In the genomic region with DNA sequence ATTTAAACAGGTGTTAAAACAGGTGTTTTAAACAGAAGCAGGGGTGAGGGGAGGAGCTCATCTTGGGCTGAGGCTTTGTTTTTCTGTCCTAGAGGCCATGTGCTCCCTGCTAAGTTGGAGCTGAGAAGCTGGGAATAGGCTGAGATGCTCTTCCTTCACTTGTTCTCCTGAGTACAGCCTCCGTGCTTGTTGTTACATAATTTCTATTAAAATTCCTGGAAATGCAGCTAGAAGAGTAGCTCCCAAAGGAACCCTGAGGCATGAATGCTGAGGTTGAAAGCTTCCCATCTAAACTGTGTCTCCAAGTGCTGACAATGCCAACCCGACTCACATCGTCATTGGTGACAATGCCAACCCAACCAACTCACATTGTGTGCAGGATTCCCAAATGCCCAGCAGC, we compare ENCODE assay signal across 30 cellular contexts.
"Had no signal": no experiment of that assay in that cellular context is flagged by ENCODE, and none has a peak within 500 bp of the region (broad histone marks: within the 10 kb centered on the region; RNA-seq: fewer than 3 reads in every experiment).

No MANE protein-coding gene starts in this region.

- H3K4me1 Mint-ChIP-seq: mesothelial cell of epicardium, nephron had no signal

- H3K36me3 Mint-ChIP-seq: mesothelial cell of epicardium; naive thymus-derived CD4-positive, alpha-beta T cell; neural progenitor cell; stimulated activated effector memory CD8-positive, alpha-beta T cell treated with anti-CD3 and anti-CD28 coated beads, Interleukin-12 subunit alpha, Interleukin-12 subunit beta, amount 100 ng/mL, for 72 hours; type B pancreatic cell had no signal

- H3K27ac ChIP-seq: colonic mucosa, epithelial cell of prostate, gastrocnemius medialis, heart left ventricle, hepatocyte, left lung, neural progenitor cell, parathyroid adenoma, right atrium auricular region, sigmoid colon, stomach, testis, tibial artery had no signal

- H3K27ac Mint-ChIP-seq: dendritic cell treated with granulocyte-macrophage colony-stimulating factor and Interleukin-4, amounts not matched to agents 40 ng/mL and 50 ng/mL, for 4 days; endodermal cell; mesothelial cell of epicardium; nephron; neural progenitor cell; progenitor cell of endocrine pancreas; stimulated activated effector memory CD8-positive, alpha-beta T cell treated with anti-CD3 and anti-CD28 coated beads, Interleukin-12 subunit alpha, Interleukin-12 subunit beta, amount 100 ng/mL, for 72 hours; type B pancreatic cell had no signal

- H3K9me3 Mint-ChIP-seq: dendritic cell treated with granulocyte-macrophage colony-stimulating factor and Interleukin-4, amounts not matched to agents 40 ng/mL and 50 ng/mL, for 4 days; nephron; stimulated activated effector memory CD8-positive, alpha-beta T cell treated with anti-CD3 and anti-CD28 coated beads, Interleukin-12 subunit alpha, Interleukin-12 subunit beta, amount 100 ng/mL, for 72 hours; type B pancreatic cell had no signal

- DNase-seq: colonic mucosa; effector CD8-positive, alpha-beta T cell; endodermal cell; foreskin fibroblast; gastrocnemius medialis; heart left ventricle; left cardiac atrium; left lung; mesenchymal stem cell; mucosa of descending colon; naive thymus-derived CD4-positive, alpha-beta T cell; sigmoid colon; stimulated activated CD4-positive, alpha-beta T cell treated with anti-CD3 and anti-CD28 coated beads, Interleukin-2, amount 100 ng/mL, for 24 hours; stimulated activated CD4-positive, alpha-beta T cell treated with anti-CD3 and anti-CD28 coated beads, Interleukin-4, amount 100 ng/mL, for 24 hours; stimulated activated naive CD4-positive, alpha-beta T cell treated with Interleukin-2 at 50 U/mL for 16 hours; stomach; testis; tibial artery had no signal

- ATAC-seq: esophagus mucosa; gastrocnemius medialis; heart left ventricle; left cardiac atrium; left lung; mucosa of descending colon; naive thymus-derived CD4-positive, alpha-beta T cell; stimulated activated effector memory CD8-positive, alpha-beta T cell treated with anti-CD3 and anti-CD28 coated beads, Interleukin-12 subunit alpha, Interleukin-12 subunit beta, amount 100 ng/mL, for 72 hours had no signal

- H3K4me3 Mint-ChIP-seq: dendritic cell treated with granulocyte-macrophage colony-stimulating factor and Interleukin-4, amounts not matched to agents 40 ng/mL and 50 ng/mL, for 4 days; endodermal cell; mesothelial cell of epicardium; naive thymus-derived CD4-positive, alpha-beta T cell; nephron; neural progenitor cell; stimulated activated effector memory CD8-positive, alpha-beta T cell treated with anti-CD3 and anti-CD28 coated beads, Interleukin-12 subunit alpha, Interleukin-12 subunit beta, amount 100 ng/mL, for 72 hours; type B pancreatic cell had no signal
